Comparison of ENCODE assay signal across 11 cellular contexts in genomic region chr1:55363261-55363660, GRCh38.
DNase-seq lines count a peak whose midpoint lies in the region; ATAC-seq and TF ChIP-seq lines count a peak whose summit lies in the region.
"Had no signal": no experiment of that assay in that cellular context is flagged by ENCODE, and none has a peak within 500 bp of the region (broad histone marks: within the 10 kb centered on the region; RNA-seq: fewer than 3 reads in every experiment).

No MANE protein-coding gene starts in this region.

- TF ChIP-seq CTCF in AG04450 (IDR thresholded peaks at IDR 0.05; ENCODE audit: low read depth, low read length) = no peak
- no peak for TF ChIP-seq CTCF in cardiac fibroblast (IDR thresholded peaks at IDR 0.05; ENCODE audit: low read depth, low read length)

- no peaks in the 10 kb centered on the region for H3K36me3 ChIP-seq in mucosa of rectum (ENCODE audit: control insufficient read depth in 2 of 2, insufficient read depth in 2 of 2, low read length in 2 of 2)
- H3K36me3 ChIP-seq: tibial nerve had no signal

- H3K9me3 ChIP-seq in AG04450 (ENCODE audit: control insufficient read depth, insufficient read depth, low read length) (0 out of 2 replicates have a peak, but pooled peaks cover 2% of the 10 kb centered on the region), mucosa of rectum (ENCODE audit: control insufficient read depth in 2 of 2, low read length in 2 of 2) (no peaks in the 10 kb centered on the region)
- H3K9me3 ChIP-seq: tibial nerve had no signal

- H3K27ac ChIP-seq in AG04450 (ENCODE audit: low read depth, low read length) = no peak overlapping the region
- H3K27ac ChIP-seq in mucosa of rectum (ENCODE audit: low read depth in 2 of 2, low read length in 2 of 2) = peak overlapping the region; percentile 32 to 45

- H3K9ac ChIP-seq in mucosa of rectum (ENCODE audit: low read depth in 1 of 2, low read length in 2 of 2) = no peak overlapping the region

- H3K4me1 ChIP-seq in mucosa of rectum (ENCODE audit: control insufficient read depth in 2 of 2, insufficient read depth in 2 of 2, low read length in 2 of 2) = peaks cover 0 to 5% of the 10 kb centered on the region in 2 donors

- CTCF ChIA-PET in AG04450 (lab: Charles Lee) = interaction anchor here (3.0 kb wide), 1 partner anchor 13 kb away, joined by 13 read pairs; no protein-coding TSS in a partner anchor

- ATAC-seq in GM18858 (IDR thresholded peaks at IDR 0.05; ENCODE audit: unreplicated experiment) = no peak
- no peak for ATAC-seq in HG02763 (IDR thresholded peaks at IDR 0.05; ENCODE audit: unreplicated experiment)

- H3K27me3 ChIP-seq in AG04450 (ENCODE audit: control insufficient read depth, insufficient read depth, low read length) (no peaks in the 10 kb centered on the region), mucosa of rectum (ENCODE audit: control insufficient read depth in 2 of 2, insufficient read depth in 2 of 2, low read length in 2 of 2) (no peaks in the 10 kb centered on the region)
- H3K27me3 ChIP-seq: tibial nerve had no signal

- DNase-seq in AG04450 (ENCODE audit: low read depth, low spot score) (peak; percentile 39), HS-5 (ENCODE audit: low read depth) (peak; percentile 16), cardiac fibroblast (ENCODE audit: low read depth in 2 of 2) (peak; percentile 57 to 75), NCI-H1417 treated with DMSO at 0.1 percent for 48 hours (lab: John Stamatoyannopoulos, UW) (no peak), ecto neural progenitor cell (ENCODE audit: low spot score) (no peak)
- DNase-seq: Karpas-422, SHP77 had no signal

- POLR2A ChIA-PET in AG04450 (lab: Yijun Ruan, JAX) = no interaction called here

- H3K4me3 ChIP-seq in AG04450 (ENCODE audit: low read depth, low read length) = no peak overlapping the region
- H3K4me3 ChIP-seq in cardiac fibroblast (replicated peaks in 1 of 2; ENCODE audit: low read depth in 2 of 2, low read length in 2 of 2) = no peak overlapping the region
- no peak overlapping the region for H3K4me3 ChIP-seq in mucosa of rectum (ENCODE audit: low read length in 2 of 2)
- H3K4me3 ChIP-seq: tibial nerve had no signal

Comparison
In these comparisons a context has a peak if more than half of its experiments do, and no peak if none do; other contexts are left out.
1. DNase-seq: peak in AG04450 (single experiment), HS-5 (single experiment) and cardiac fibroblast (2 of 2); none in NCI-H1417 treated with DMSO at 0.1 percent for 48 hours (single experiment) and ecto neural progenitor cell (single experiment).